Comparison of ENCODE assay signal across 30 cellular contexts in the genomic region with DNA sequence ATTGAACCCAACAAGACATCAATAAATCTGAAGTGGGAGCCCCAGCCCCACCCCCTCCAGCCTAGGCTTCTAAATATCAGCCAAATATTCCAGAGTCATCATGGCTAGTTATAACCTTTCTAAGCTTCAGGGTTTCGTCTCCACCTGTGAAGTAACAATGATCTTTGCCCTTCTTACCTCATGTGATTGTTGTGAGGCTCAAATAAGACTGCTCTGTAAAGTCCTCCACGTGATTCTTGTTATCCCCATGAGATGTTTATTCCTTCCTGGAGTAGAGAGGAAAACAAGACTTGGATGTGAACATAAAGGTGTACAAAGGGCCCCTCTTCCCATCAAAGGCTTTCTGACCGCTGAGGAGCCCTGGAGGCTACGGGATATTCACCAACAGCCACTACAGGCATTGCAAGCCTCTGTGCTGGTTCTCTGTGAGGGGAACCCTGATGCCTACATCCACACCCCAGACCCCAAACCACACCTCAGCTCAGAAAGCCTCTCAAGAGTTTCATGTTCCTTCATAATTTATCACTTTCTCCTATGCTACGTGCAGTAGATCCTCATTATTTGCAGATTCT. TPM values are rescaled to one million over a fixed set of nuclear protein-coding genes. Genes with fewer than 3 reads are reported as not detected.
"Had no signal": no experiment of that assay in that cellular context is flagged by ENCODE, and none has a peak within 500 bp of the region (broad histone marks: within the 10 kb centered on the region; RNA-seq: fewer than 3 reads in every experiment).

No MANE protein-coding gene starts in this region.

- H3K27me3 ChIP-seq: brain microvascular endothelial cell, dorsolateral prefrontal cortex had no signal

- DNase-seq: activated CD4-positive, alpha-beta T cell treated with anti-CD3 and anti-CD28 coated beads for 36 hours; activated CD4-positive, alpha-beta T cell treated with anti-CD3 and anti-CD28 coated beads, Interleukin-2, amount 10 ng/mL, durations not matched to agents 7 days and 5 days; activated CD4-positive, alpha-beta T cell treated with anti-CD3 and anti-CD28 coated beads, Interleukin-2, amount 50 U/mL, for 48 hours; activated CD4-positive, CD25-positive, alpha-beta regulatory T cell; activated CD4-positive, CD25-positive, alpha-beta regulatory T cell treated with anti-CD3 and anti-CD28 coated beads, Interleukin-2, amount 50 U/mL, for 72 hours; activated CD8-positive, alpha-beta memory T cell treated with anti-CD3 and anti-CD28 coated beads for 24 hours; activated CD8-positive, alpha-beta T cell treated with anti-CD3 and anti-CD28 coated beads for 36 hours; activated effector memory CD4-positive, alpha-beta T cell treated with Interleukin-2 at 50 U/mL for 16 hours; activated gamma-delta T cell treated with Interleukin-2 at 50 U/mL for 16 hours; activated naive CD4-positive, alpha-beta T cell treated with anti-CD3 and anti-CD28 coated beads, Interleukin-2, amount 50 U/mL, for 16 hours; activated naive CD4-positive, alpha-beta T cell treated with Interleukin-2 at 50 U/mL for 16 hours; activated T-cell treated with anti-CD3 and anti-CD28 coated beads, Interleukin-2, amount 50 U/mL, for 4 hours; amniotic stem cell; anterior cingulate cortex; brain microvascular endothelial cell; dorsolateral prefrontal cortex; effector memory CD4-positive, alpha-beta T cell; endodermal cell; esophagus squamous epithelium; foreskin melanocyte; head of caudate nucleus; T-helper 1 cell; T-helper 17 cell; T1000; WERI-Rb-1 had no signal

- H3K4me3 ChIP-seq: coronary artery, dorsolateral prefrontal cortex, esophagus squamous epithelium had no signal

- H3K36me3 ChIP-seq: brain microvascular endothelial cell, esophagus squamous epithelium, WERI-Rb-1 had no signal

- FAIRE-seq: astrocyte, bronchial epithelial cell had no signal

- H3K9me3 ChIP-seq: esophagus squamous epithelium had no signal

- H3K27ac ChIP-seq: brain microvascular endothelial cell, coronary artery, dorsolateral prefrontal cortex, esophagus squamous epithelium, WERI-Rb-1 had no signal

- H3K4me1 ChIP-seq: esophagus squamous epithelium had no signal

- ATAC-seq: activated CD4-positive, alpha-beta T cell treated with anti-CD3 and anti-CD28 coated beads for 36 hours; activated CD8-positive, alpha-beta T cell treated with anti-CD3 and anti-CD28 coated beads for 36 hours; activated T-cell treated with anti-CD3 and anti-CD28 coated beads, Interleukin-2, amount 50 U/mL, for 4 hours; activated T-helper 17 cell treated with anti-CD3 and anti-CD28 coated beads, Interleukin-2, amount 50 U/mL, for 72 hours; T-helper 17 cell had no signal

RNA-seq across cellular contexts. Expression of gene REEP1, which starts 20.1 kb away (rescaled TPM):
- total RNA-seq: fibroblast of lung had no signal
